9 cellular contexts compared by ENCODE assay signal in the genomic region with DNA sequence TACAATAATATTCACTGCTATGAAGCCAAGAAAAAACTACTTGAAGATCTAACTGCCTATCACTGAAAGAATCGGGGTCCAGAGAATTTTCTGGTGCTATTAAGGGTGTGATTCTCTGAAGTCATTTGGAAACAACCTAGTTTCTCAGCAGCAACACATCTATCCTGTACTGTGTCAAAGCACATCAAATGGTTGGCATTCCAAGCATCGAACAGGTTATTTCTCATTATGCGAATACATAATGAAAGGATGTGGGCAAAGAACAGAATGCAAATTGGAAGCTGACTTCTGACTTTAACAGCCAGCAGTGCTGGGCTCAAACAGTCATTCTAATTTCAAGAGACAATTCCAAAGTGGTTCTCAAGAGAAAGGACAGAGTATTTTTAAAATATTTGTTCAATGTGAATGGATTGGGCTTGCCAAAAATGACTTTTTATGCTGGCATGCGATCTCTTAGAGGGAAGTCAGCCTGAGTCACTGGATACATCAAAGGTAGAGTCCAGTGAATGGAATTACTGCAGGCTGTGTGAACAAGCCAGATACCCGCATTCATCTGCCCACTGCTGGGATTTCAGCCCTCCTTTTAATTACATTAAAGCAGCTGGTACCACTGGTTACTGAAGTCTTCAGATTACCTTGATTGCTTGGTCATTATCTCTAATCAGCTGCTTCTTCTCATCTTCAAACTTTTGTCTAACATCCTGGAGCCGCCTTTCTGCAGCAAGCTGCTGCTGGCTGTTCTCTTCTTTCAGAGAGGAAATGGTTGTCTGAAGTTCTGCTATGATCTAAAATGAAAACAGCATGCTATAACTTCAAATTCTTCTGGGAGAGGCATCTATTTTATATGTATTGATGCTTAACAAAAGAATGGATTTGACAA.
DNase-seq lines count a peak whose midpoint lies in the region; ATAC-seq lines count a peak whose summit lies in the region.
"Had no signal": no experiment of that assay in that cellular context is flagged by ENCODE, and none has a peak within 500 bp of the region (broad histone marks: within the 10 kb centered on the region; RNA-seq: fewer than 3 reads in every experiment).

No MANE protein-coding gene starts in this region.

- peak overlapping the region; percentile 33 for H3K4me3 Mint-ChIP-seq in activated naive CD4-positive, alpha-beta T cell treated with anti-CD3 and anti-CD28 coated beads, Interleukin-2, amount 50 U/mL, for 24 hours
- no peak overlapping the region for H3K4me3 Mint-ChIP-seq in activated naive CD4-positive, alpha-beta T cell treated with anti-CD3 and anti-CD28 coated beads, Interleukin-2, amount 10 ng/mL, durations not matched to agents 7 days and 5 days
- peak overlapping the region in 2 of 3 donors; percentile 13 to 62 for H3K4me3 Mint-ChIP-seq in T-cell

- H3K27me3 Mint-ChIP-seq in activated naive CD4-positive, alpha-beta T cell treated with anti-CD3 and anti-CD28 coated beads, Interleukin-2, amount 50 U/mL, for 24 hours: no peaks in the 10 kb centered on the region
- peaks cover 7% of the 10 kb centered on the region for H3K27me3 Mint-ChIP-seq in activated naive CD4-positive, alpha-beta T cell treated with anti-CD3 and anti-CD28 coated beads, Interleukin-2, amount 10 ng/mL, durations not matched to agents 7 days and 5 days
- H3K27me3 Mint-ChIP-seq in T-cell: no peaks in the 10 kb centered on the region

- peaks cover 29% of the 10 kb centered on the region for H3K4me1 Mint-ChIP-seq in activated naive CD4-positive, alpha-beta T cell treated with anti-CD3 and anti-CD28 coated beads, Interleukin-2, amount 50 U/mL, for 24 hours
- H3K4me1 Mint-ChIP-seq in activated naive CD4-positive, alpha-beta T cell treated with anti-CD3 and anti-CD28 coated beads, Interleukin-2, amount 10 ng/mL, durations not matched to agents 7 days and 5 days: peaks cover 21% of the 10 kb centered on the region
- peaks cover 18 to 25% (median 19%) of the 10 kb centered on the region in 3 donors for H3K4me1 Mint-ChIP-seq in T-cell

- POLR2A ChIA-PET in T-cell (lab: Charles Lee): no interaction called here

- intact Hi-C loops in head of caudate nucleus (cut with DNase I): no loop called here

- peak; percentile 55 to 77 (median 62) for ATAC-seq in T-cell (replicated peaks in 1 of 4)
- no peak for ATAC-seq in GM21786 (IDR thresholded peaks at IDR 0.05; ENCODE audit: unreplicated experiment)

- CTCF ChIA-PET in activated naive CD4-positive, alpha-beta T cell treated with anti-CD3 and anti-CD28 coated beads, Interleukin-2, amount 10 ng/mL, durations not matched to agents 7 days and 5 days (lab: Charles Lee): no interaction called here
- CTCF ChIA-PET in T-cell (lab: Charles Lee): no interaction called here

- DNase-seq in activated naive CD4-positive, alpha-beta T cell treated with anti-CD3 and anti-CD28 coated beads, Interleukin-2, amount 10 ng/mL, durations not matched to agents 7 days and 5 days: no peak
- DNase-seq in T-cell: peak in 6 of 34 experiments; percentile 3 to 13 (median 6)
- peak; percentile 27 for DNase-seq in foreskin melanocyte
- peak; percentile 69 for DNase-seq in stromal cell of bone marrow (ENCODE audit: low read depth)
- no peak for DNase-seq in NCI-H2171 treated with DMSO at 0.1 percent for 48 hours (lab: John Stamatoyannopoulos, UW)
- no peak for DNase-seq in head of caudate nucleus
- DNase-seq: stimulated activated CD4-positive, alpha-beta T cell treated with anti-CD3 and anti-CD28 coated beads, Interleukin-4, amount 100 ng/mL, for 24 hours had no signal

- no peaks in the 10 kb centered on the region for H3K9me3 Mint-ChIP-seq in activated naive CD4-positive, alpha-beta T cell treated with anti-CD3 and anti-CD28 coated beads, Interleukin-2, amount 50 U/mL, for 24 hours
- no peaks in the 10 kb centered on the region for H3K9me3 Mint-ChIP-seq in activated naive CD4-positive, alpha-beta T cell treated with anti-CD3 and anti-CD28 coated beads, Interleukin-2, amount 10 ng/mL, durations not matched to agents 7 days and 5 days
- H3K9me3 Mint-ChIP-seq in T-cell: peaks cover 0 to 5% (median 2%) of the 10 kb centered on the region in 3 donors

- H3K36me3 Mint-ChIP-seq in activated naive CD4-positive, alpha-beta T cell treated with anti-CD3 and anti-CD28 coated beads, Interleukin-2, amount 50 U/mL, for 24 hours: no peaks in the 10 kb centered on the region
- H3K36me3 Mint-ChIP-seq in activated naive CD4-positive, alpha-beta T cell treated with anti-CD3 and anti-CD28 coated beads, Interleukin-2, amount 10 ng/mL, durations not matched to agents 7 days and 5 days: no peaks in the 10 kb centered on the region
- no peaks in the 10 kb centered on the region for H3K36me3 Mint-ChIP-seq in T-cell

- peak overlapping the region; percentile 41 for H3K27ac Mint-ChIP-seq in activated naive CD4-positive, alpha-beta T cell treated with anti-CD3 and anti-CD28 coated beads, Interleukin-2, amount 50 U/mL, for 24 hours
- no peak overlapping the region for H3K27ac Mint-ChIP-seq in activated naive CD4-positive, alpha-beta T cell treated with anti-CD3 and anti-CD28 coated beads, Interleukin-2, amount 10 ng/mL, durations not matched to agents 7 days and 5 days
- peak overlapping the region; percentile 12 to 58 for H3K27ac Mint-ChIP-seq in T-cell

Comparison
In these comparisons a context has a peak if more than half of its experiments do, and no peak if none do; other contexts are left out.
1. DNase-seq: peak in foreskin melanocyte (single experiment) and stromal cell of bone marrow (single experiment); none in activated naive CD4-positive, alpha-beta T cell treated with anti-CD3 and anti-CD28 coated beads, Interleukin-2, amount 10 ng/mL, durations not matched to agents 7 days and 5 days (single experiment), NCI-H2171 treated with DMSO at 0.1 percent for 48 hours (single experiment) and head of caudate nucleus (0 of 42).